Comparison of ENCODE assay signal across 14 cellular contexts in the genomic region with DNA sequence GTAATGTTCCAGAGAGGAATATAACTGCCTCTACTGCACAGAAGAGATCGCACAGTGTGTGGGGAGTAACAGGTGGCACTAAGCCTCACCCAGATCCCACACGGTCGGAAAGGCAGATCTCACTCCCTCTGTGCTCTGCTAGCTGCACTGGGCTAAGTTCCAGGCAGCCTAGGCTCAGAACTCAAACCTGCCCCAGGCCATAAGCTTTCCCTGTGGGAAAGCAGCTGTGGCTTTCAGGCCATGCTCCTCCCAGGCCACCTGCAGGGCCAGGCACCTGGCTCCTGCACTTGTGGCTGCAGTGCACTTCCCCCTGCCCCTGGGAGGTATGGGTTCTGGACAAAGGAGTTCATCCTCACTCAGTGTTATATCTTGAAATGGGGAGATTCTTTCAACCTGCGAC. TPM values are rescaled to one million over a fixed set of nuclear protein-coding genes. Genes with fewer than 3 reads are reported as not detected.
A peak's percentile ranks its signal among the peaks of the same experiment; 100 is the strongest.
DNase-seq lines count a peak whose midpoint lies in the region; ATAC-seq and TF ChIP-seq lines count a peak whose summit lies in the region.
"Had no signal": no experiment of that assay in that cellular context is flagged by ENCODE, and none has a peak within 500 bp of the region (broad histone marks: within the 10 kb centered on the region; RNA-seq: fewer than 3 reads in every experiment).

No MANE protein-coding gene starts in this region.

- H2BK5ac ChIP-seq in mesendoderm (ENCODE audit: low read length): no peak overlapping the region

- CTCF ChIA-PET in PC-9 (lab: Charles Lee): interaction anchor here (0.6 kb wide), 1 partner anchor 38 kb away, joined by 9 read pairs; no protein-coding TSS in a partner anchor

- no peaks in the 10 kb centered on the region for H3K79me1 ChIP-seq in mesendoderm (ENCODE audit: low read length)

- H3K36me3 ChIP-seq in PC-9 (ENCODE audit: low read depth) (0 out of 2 replicates have a peak, but pooled peaks cover 4% of the 10 kb centered on the region), mesendoderm (ENCODE audit: control insufficient read depth, insufficient read depth, low read length) (no peaks in the 10 kb centered on the region)

- no peak overlapping the region for H3K4me2 ChIP-seq in PC-9
- H3K4me2 ChIP-seq in mesendoderm (ENCODE audit: low read length): no peak overlapping the region

- BruUV-seq in PC-9 (replicated peaks; lab: Mats Ljungman, UMichigan): no TSS peak

- intact Hi-C loops in PC-9 (cut with micrococcal nuclease; ENCODE audit: unreplicated experiment): no loop called here

- no peak overlapping the region for H2BK15ac ChIP-seq in mesendoderm (replicated peaks; ENCODE audit: low read depth)

- no peak for ATAC-seq in GM21447 (IDR thresholded peaks at IDR 0.05; ENCODE audit: unreplicated experiment)
- ATAC-seq: gastroesophageal sphincter; left lung; natural killer cell treated with Interleukin-12 subunit alpha and Interleukin-12 subunit beta and Interleukin-15 and Interleukin-18, amount 100 ng/mL, for 72 hours; sciatic nerve had no signal

- 0 out of 2 replicates have a peak, but pooled peaks cover 3% of the 10 kb centered on the region for H3K79me2 ChIP-seq in PC-9 (ENCODE audit: low read depth)
- H3K79me2 ChIP-seq in mesendoderm (ENCODE audit: control insufficient read depth, insufficient read depth, low read length): no peaks in the 10 kb centered on the region

- no peak overlapping the region for H2AFZ ChIP-seq in PC-9

- DNase-seq in DMS79 (lab: John Stamatoyannopoulos, UW) (peak; percentile 36), NCI-H1417 treated with DMSO at 0.1 percent for 48 hours (lab: John Stamatoyannopoulos, UW) (peak; percentile 21), PC-9 (peak; percentile 36 to 63), mesendoderm (peak; percentile 75), superior temporal gyrus (ENCODE audit: extremely low spot score) (no peak), hippocampal formation (lab: John Stamatoyannopoulos, UW) (no peak), T-helper 2 cell (no peak)
- DNase-seq: activated CD4-positive, CD25-positive, alpha-beta regulatory T cell treated with anti-CD3 and anti-CD28 coated beads, Interleukin-2, amount 50 U/mL, for 72 hours; effector CD8-positive, alpha-beta T cell; left lung had no signal

- H3K18ac ChIP-seq in mesendoderm (ENCODE audit: low read length): no peak overlapping the region

- H3F3A ChIP-seq in PC-9 (ENCODE audit: insufficient read depth, low read depth): no peaks in the 10 kb centered on the region

- no peak overlapping the region for H2AK5ac ChIP-seq in mesendoderm (ENCODE audit: low read length)

- no peaks in the 10 kb centered on the region for H4K20me1 ChIP-seq in PC-9 (ENCODE audit: insufficient read depth)

- H2BK120ac ChIP-seq in mesendoderm (ENCODE audit: low read depth, low read length): no peak overlapping the region

- no peak overlapping the region for H3K4ac ChIP-seq in mesendoderm (ENCODE audit: low read depth, low read length)

- H3K56ac ChIP-seq in mesendoderm (ENCODE audit: low read length): no peak overlapping the region

- H3K27me3 ChIP-seq in PC-9 (ENCODE audit: insufficient read depth, low read depth): no peaks in the 10 kb centered on the region
- no peaks in the 10 kb centered on the region for H3K27me3 ChIP-seq in mesendoderm (ENCODE audit: insufficient read depth, low read length, poor library complexity)
- H3K27me3 ChIP-seq: gastroesophageal sphincter, left lung had no signal

- H3K9me3 ChIP-seq in PC-9 (ENCODE audit: insufficient read depth, low read depth): peaks cover 13% of the 10 kb centered on the region

- H4K8ac ChIP-seq in mesendoderm (ENCODE audit: low read depth, low read length): no peak overlapping the region

- H3K27ac ChIP-seq in PC-9: no peak overlapping the region
- H3K27ac ChIP-seq in mesendoderm (ENCODE audit: low read depth, low read length): no peak overlapping the region
- H3K27ac ChIP-seq: gastroesophageal sphincter, left lung had no signal

- no peak overlapping the region for H3K4me3 ChIP-seq in PC-9
- H3K4me3 ChIP-seq in mesendoderm (ENCODE audit: low read length): no peak overlapping the region
- H3K4me3 ChIP-seq: gastroesophageal sphincter, left lung had no signal

- no peak for TF ChIP-seq CTCF in PC-9 (conservative IDR thresholded peaks at IDR 0.05)

- H4K5ac ChIP-seq in mesendoderm (ENCODE audit: low read length): no peak overlapping the region

- POLR2A ChIA-PET in PC-9 (lab: Charles Lee; ENCODE audit: unreplicated experiment): no interaction called here

- no peak overlapping the region for H3K9ac ChIP-seq in mesendoderm (ENCODE audit: low read length)

- H3K23ac ChIP-seq in mesendoderm (ENCODE audit: low read length): no peak overlapping the region

- WGBS in mesendoderm (ENCODE audit: extremely low coverage, insufficient coverage, low lambda C conversion rate): no CpG with 5 or more reads among the region's 4 CpGs

- H3K4me1 ChIP-seq in PC-9 (replicated peaks; ENCODE audit: insufficient read depth) (no peaks in the 10 kb centered on the region), mesendoderm (ENCODE audit: control insufficient read depth, low read depth, low read length) (no peaks in the 10 kb centered on the region)
- H3K4me1 ChIP-seq: left lung had no signal

- no peaks in the 10 kb centered on the region for H3K9me2 ChIP-seq in PC-9 (ENCODE audit: insufficient read depth)

RNA-seq across cellular contexts. Expression of a gene that starts 27.5 kb away (rescaled TPM):
- 46.8 and 49.3 TPM in 2 replicates for total RNA-seq in PC-9 (2021)
- 34.5 TPM for polyA plus RNA-seq in mesendoderm (2013, experiment 1 of 2)
- 34.2 TPM for polyA plus RNA-seq in mesendoderm (2013, experiment 2 of 2)

Comparison
In these comparisons a context has a peak if more than half of its experiments do, and no peak if none do; other contexts are left out.
1. DNase-seq: peak in DMS79 (single experiment), NCI-H1417 treated with DMSO at 0.1 percent for 48 hours (single experiment), PC-9 (2 of 2) and mesendoderm (single experiment); none in superior temporal gyrus (single experiment), hippocampal formation (0 of 2) and T-helper 2 cell (0 of 5).